ENCODE assay signal across 25 cellular contexts in genomic region chr15:56767315-56767714, GRCh38. TPM values are rescaled to one million over a fixed set of nuclear protein-coding genes. Genes with fewer than 3 reads are reported as not detected.
DNase-seq lines count a peak whose midpoint lies in the region; ATAC-seq, FAIRE-seq and TF ChIP-seq lines count a peak whose summit lies in the region.
"Had no signal": no experiment of that assay in that cellular context is flagged by ENCODE, and none has a peak within 500 bp of the region (broad histone marks: within the 10 kb centered on the region; RNA-seq: fewer than 3 reads in every experiment).

No MANE protein-coding gene starts in this region.

- FAIRE-seq in astrocyte (lab: Jason Lieb, UNC) = no peak
- FAIRE-seq: A204.1 had no signal

- POLR2A ChIA-PET in SK-N-SH (lab: Yijun Ruan, JAX) = no interaction called here

- H3K36me3 ChIP-seq in SK-N-SH (replicated peaks in 1 of 2; ENCODE audit: control insufficient read depth in 1 of 2, insufficient read depth in 2 of 2, low read length in 1 of 2) (no peaks in the 10 kb centered on the region), astrocyte (ENCODE audit: insufficient read depth, low read length) (no peaks in the 10 kb centered on the region)
- H3K36me3 ChIP-seq: BLaER1, gastroesophageal sphincter, WERI-Rb-1 had no signal

- CTCF ChIA-PET in SK-N-SH (lab: Yijun Ruan, JAX) = no interaction called here

- H3K9me2 ChIP-seq in SK-N-SH = no peaks in the 10 kb centered on the region

- no peaks in the 10 kb centered on the region for H4K20me1 ChIP-seq in SK-N-SH (ENCODE audit: insufficient read depth)
- no peaks in the 10 kb centered on the region for H4K20me1 ChIP-seq in astrocyte (ENCODE audit: insufficient read depth, low read length)
- H4K20me1 ChIP-seq: BLaER1 had no signal

- DNase-seq in SK-N-SH (no peak), GM13976 (ENCODE audit: low spot score) (peak; percentile 20), astrocyte (ENCODE audit: low read depth) (peak; percentile 14), kidney glomerular epithelial cell (lab: John Stamatoyannopoulos, UW) (peak; percentile 8), OCI-M2 (lab: John Stamatoyannopoulos, UW; ENCODE audit: unreplicated experiment) (no peak), anterior cingulate cortex (lab: John Stamatoyannopoulos, UW) (no peak), type B pancreatic cell (ENCODE audit: extremely low spot score, unreplicated experiment) (no peak)
- DNase-seq: activated naive CD4-positive, alpha-beta T cell; body of pancreas; cortex of kidney; H9; mesendoderm; natural killer cell; NCI-H146; NCI-H82; PC-3; SHP77 treated with DMSO at 0.1 percent for 48 hours; stimulated activated CD4-positive, alpha-beta T cell treated with anti-CD3 and anti-CD28 coated beads, Interleukin-1b, Interleukin-23, amount 100 ng/mL, for 48 hours; stimulated activated naive CD4-positive, alpha-beta T cell treated with Interleukin-2 at 50 U/mL for 16 hours; trophoblast cell; WERI-Rb-1 had no signal

- 93% methylated on average over 1 of the region's 1 CpG for WGBS in SK-N-SH (ENCODE audit: low lambda C conversion rate)

- no peaks in the 10 kb centered on the region for H3K27me3 Mint-ChIP-seq in astrocyte (ENCODE audit: low read depth, unreplicated experiment)
- no peaks in the 10 kb centered on the region for H3K27me3 Mint-ChIP-seq in type B pancreatic cell

- no peak for TF ChIP-seq CTCF in SK-N-SH (IDR thresholded peaks at IDR 0.05)
- TF ChIP-seq CTCF in GM13976 (IDR thresholded peaks at IDR 0.05; ENCODE audit: borderline replicate concordance, control extremely low read depth, extremely low read depth, insufficient read depth, missing control alignments) = no peak
- TF ChIP-seq CTCF in astrocyte (IDR thresholded peaks at IDR 0.05; ENCODE audit: insufficient read depth, low read depth, low read length) = no peak
- no peak for TF ChIP-seq CTCF in type B pancreatic cell (conservative IDR thresholded peaks at IDR 0.05)

- H3F3A ChIP-seq in SK-N-SH (replicated peaks; ENCODE audit: insufficient read depth) = no peaks in the 10 kb centered on the region

- peaks cover 0 to 13% of the 10 kb centered on the region in 2 experiments; a peak in 1 of 4 replicates for H3K4me1 ChIP-seq in SK-N-SH (ENCODE audit: control insufficient read depth in 1 of 2, insufficient read depth in 2 of 2, low read depth in 1 of 2, low read length in 1 of 2)
- peaks cover 9% of the 10 kb centered on the region for H3K4me1 ChIP-seq in astrocyte (ENCODE audit: insufficient read depth, low read length)
- H3K4me1 ChIP-seq: BLaER1, body of pancreas had no signal

- no peaks in the 10 kb centered on the region for H3K9me3 Mint-ChIP-seq in astrocyte (ENCODE audit: unreplicated experiment)
- no peaks in the 10 kb centered on the region for H3K9me3 Mint-ChIP-seq in type B pancreatic cell
- H3K9me3 Mint-ChIP-seq: natural killer cell had no signal

- no peak for ATAC-seq in SK-N-SH treated with all-trans-retinoic acid at 6 μM for 48 hours
- ATAC-seq: body of pancreas, gastroesophageal sphincter, natural killer cell, PC-3 had no signal

- no peak for TF ChIP-seq EP300 in SK-N-SH (IDR thresholded peaks at IDR 0.05; ENCODE audit: borderline replicate concordance in 1 of 2, low read depth in 1 of 2, low read length in 1 of 2)

- H3K27me3 ChIP-seq in SK-N-SH (ENCODE audit: insufficient read depth) (no peaks in the 10 kb centered on the region), astrocyte (ENCODE audit: insufficient read depth, low read length) (no peaks in the 10 kb centered on the region)
- H3K27me3 ChIP-seq: BLaER1, body of pancreas, gastroesophageal sphincter had no signal

- no peak overlapping the region for H3K27ac ChIP-seq in SK-N-SH (ENCODE audit: low read depth in 2 of 2, low read length in 1 of 2)
- H3K27ac ChIP-seq in astrocyte (ENCODE audit: low read depth, low read length) = no peak overlapping the region
- H3K27ac ChIP-seq: BLaER1, body of pancreas, gastroesophageal sphincter, WERI-Rb-1 had no signal

- in situ Hi-C loops in GM13976 (cut with MboI; ENCODE audit: low sequenced_read_pairs, unreplicated experiment) = no loop called here

- H3K9ac ChIP-seq in SK-N-SH (no peak overlapping the region), astrocyte (ENCODE audit: low read length) (no peak overlapping the region)
- H3K9ac ChIP-seq: BLaER1 had no signal

- H2AFZ ChIP-seq in SK-N-SH (ENCODE audit: low read depth) = no peak overlapping the region
- H2AFZ ChIP-seq in astrocyte (ENCODE audit: low read depth, low read length) = no peak overlapping the region

- H3K9me3 ChIP-seq in SK-N-SH = no peaks in the 10 kb centered on the region
- H3K9me3 ChIP-seq in astrocyte (ENCODE audit: insufficient read depth, low read depth, low read length) = no peaks in the 10 kb centered on the region
- H3K9me3 ChIP-seq: BLaER1, body of pancreas, gastroesophageal sphincter had no signal

- H3K4me2 ChIP-seq in SK-N-SH (no peak overlapping the region), astrocyte (ENCODE audit: low read length) (no peak overlapping the region)
- H3K4me2 ChIP-seq: BLaER1 had no signal

- H3K36me3 Mint-ChIP-seq in astrocyte (ENCODE audit: low read depth, unreplicated experiment) (no peaks in the 10 kb centered on the region), type B pancreatic cell (no peaks in the 10 kb centered on the region)
- H3K36me3 Mint-ChIP-seq: natural killer cell had no signal

- TF ChIP-seq RAD21 in SK-N-SH (IDR thresholded peaks at IDR 0.05; ENCODE audit: low read length) = no peak

- no peaks in the 10 kb centered on the region for H3K4me1 Mint-ChIP-seq in astrocyte (ENCODE audit: low read depth, unreplicated experiment)
- H3K4me1 Mint-ChIP-seq in type B pancreatic cell (ENCODE audit: unreplicated experiment) = no peaks in the 10 kb centered on the region

- H3K27ac Mint-ChIP-seq in astrocyte (ENCODE audit: unreplicated experiment) = no peak overlapping the region
- H3K27ac Mint-ChIP-seq in type B pancreatic cell = no peak overlapping the region
- H3K27ac Mint-ChIP-seq: H9, natural killer cell had no signal

- no peak overlapping the region for H3K4me3 Mint-ChIP-seq in astrocyte (ENCODE audit: unreplicated experiment)
- H3K4me3 Mint-ChIP-seq in type B pancreatic cell = no peak overlapping the region
- H3K4me3 Mint-ChIP-seq: H9, natural killer cell had no signal

- no peaks in the 10 kb centered on the region for H3K79me2 ChIP-seq in SK-N-SH (ENCODE audit: insufficient read depth)
- no peaks in the 10 kb centered on the region for H3K79me2 ChIP-seq in astrocyte (ENCODE audit: insufficient read depth, low read length)

- H3K4me3 ChIP-seq in SK-N-SH (ENCODE audit: low read depth in 2 of 2, low read length in 1 of 2) = no peak overlapping the region
- H3K4me3 ChIP-seq in astrocyte (ENCODE audit: insufficient read depth, low read depth, low read length) = no peak overlapping the region
- H3K4me3 ChIP-seq: BLaER1, body of pancreas, gastroesophageal sphincter had no signal

TF ChIP-seq in SK-N-SH, 30 proteins besides CTCF, POLR2A, EP300 and RAD21:
- TF ChIP-seq, protein P1, sequence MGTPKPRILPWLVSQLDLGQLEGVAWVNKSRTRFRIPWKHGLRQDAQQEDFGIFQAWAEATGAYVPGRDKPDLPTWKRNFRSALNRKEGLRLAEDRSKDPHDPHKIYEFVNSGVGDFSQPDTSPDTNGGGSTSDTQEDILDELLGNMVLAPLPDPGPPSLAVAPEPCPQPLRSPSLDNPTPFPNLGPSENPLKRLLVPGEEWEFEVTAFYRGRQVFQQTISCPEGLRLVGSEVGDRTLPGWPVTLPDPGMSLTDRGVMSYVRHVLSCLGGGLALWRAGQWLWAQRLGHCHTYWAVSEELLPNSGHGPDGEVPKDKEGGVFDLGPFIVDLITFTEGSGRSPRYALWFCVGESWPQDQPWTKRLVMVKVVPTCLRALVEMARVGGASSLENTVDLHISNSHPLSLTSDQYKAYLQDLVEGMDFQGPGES (IDR thresholded peaks at IDR 0.05; ENCODE audit: low read depth, low read length) = no peak
- 0 out of 2 replicates have a peak, but pooled peaks have one; percentile 13 for TF ChIP-seq FOSL2 (IDR thresholded peaks at IDR 0.05; ENCODE audit: borderline replicate concordance, low read depth)

TF ChIP-seq in SK-N-SH treated with all-trans-retinoic acid at 6 μM for 48 hours, 23 proteins besides CTCF, POLR2A, EP300 and RAD21 (continues in another document):
- TF ChIP-seq CSRNP3 (CRISPR knock-in tag; IDR thresholded peaks at IDR 0.05) (no peak), CREB5 (CRISPR knock-in tag; IDR thresholded peaks at IDR 0.05; ENCODE audit: low read depth) (no peak), ZNF565 (CRISPR knock-in tag; conservative IDR thresholded peaks at IDR 0.05; ENCODE audit: low read depth) (no peak), ZC3H10 (CRISPR knock-in tag; IDR thresholded peaks at IDR 0.05) (no peak), SNAI2 (CRISPR knock-in tag; IDR thresholded peaks at IDR 0.05) (no peak), ZNF70 (CRISPR knock-in tag; IDR thresholded peaks at IDR 0.05) (no peak), GLIS3 (CRISPR knock-in tag; IDR thresholded peaks at IDR 0.05) (no peak), RARB (CRISPR knock-in tag; IDR thresholded peaks at IDR 0.05) (no peak)

RNA-seq across cellular contexts. Expression of gene ZNF280D, which starts 34.0 kb away (rescaled TPM):
- 5.4 and 7.3 TPM in 2 replicates for polyA plus RNA-seq in SK-N-SH (2012; rRNA removed)
- polyA plus RNA-seq in SK-N-SH (2012; cell fraction: cytosol; rRNA removed) = 6.6 and 8.4 TPM in 2 replicates
- 7.4 and 21.4 TPM in 2 replicates for polyA plus RNA-seq in SK-N-SH (2012; cell fraction: nucleus; rRNA removed)
- total RNA-seq in astrocyte (13.7 and 14.5 TPM in 2 replicates), type B pancreatic cell (ENCODE audit: low replicate concordance) (15.2 and 18.0 TPM in 2 replicates)

Comparison
In these comparisons a context has a peak if more than half of its experiments do, and no peak if none do; other contexts are left out.
1. DNase-seq: peak in GM13976 (single experiment), astrocyte (single experiment) and kidney glomerular epithelial cell (single experiment); none in SK-N-SH (single experiment), OCI-M2 (single experiment), anterior cingulate cortex (0 of 58) and type B pancreatic cell (single experiment).